1 cellular context compared by ENCODE assay signal in genomic region chr6:31898200-31899011, GRCh38.
TF ChIP-seq lines count a peak whose summit lies in the region.

No MANE protein-coding gene starts in this region.

TF ChIP-seq in HCT116, 20 proteins besides CTCF, POLR2A, EP300 and RAD21 (continued from another document):
- TF ChIP-seq MAX (IDR thresholded peaks at IDR 0.05) (0 out of 2 replicates have a peak, but pooled peaks have one; percentile 61), EGR1 (IDR thresholded peaks at IDR 0.05; ENCODE audit: low read depth) (0 out of 2 replicates have a peak, but pooled peaks have one; percentile 7)
